In the genomic region with DNA sequence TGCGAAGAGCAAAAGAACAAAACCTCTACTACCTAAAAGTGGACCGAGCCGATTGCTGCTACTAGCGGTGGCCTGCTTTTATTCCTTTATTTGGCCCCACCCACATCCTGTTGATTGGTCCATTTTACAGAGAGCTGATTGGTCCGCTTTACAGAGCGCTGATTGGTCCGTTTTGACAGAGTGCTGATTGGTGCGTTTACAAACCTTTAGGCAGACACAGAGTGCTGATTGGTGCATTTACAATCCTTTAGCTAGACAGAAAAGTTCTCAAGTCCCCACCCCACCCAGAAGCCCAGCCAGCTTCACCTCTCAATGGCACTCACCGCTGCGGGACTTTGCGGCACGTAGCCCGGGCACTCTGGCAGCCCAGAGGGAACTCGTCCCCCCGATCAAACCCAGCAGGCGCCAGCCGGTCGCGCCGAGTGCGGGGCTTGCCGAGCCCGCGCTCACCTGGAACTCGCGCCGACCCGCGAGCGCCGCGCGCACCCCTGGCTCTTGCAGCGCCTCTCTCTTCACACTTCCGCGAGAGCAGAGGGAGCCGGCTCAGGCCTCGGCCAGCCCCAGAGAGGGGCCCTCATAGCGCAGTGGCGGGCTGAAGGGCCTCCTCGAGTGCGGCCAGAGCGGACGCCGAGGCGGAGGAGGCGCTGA, we compare ENCODE assay signal across 9 cellular contexts. TPM values are rescaled to one million over a fixed set of nuclear protein-coding genes. Genes with fewer than 3 reads are reported as not detected.
DNase-seq lines count a peak whose midpoint lies in the region; ATAC-seq, FAIRE-seq and TF ChIP-seq lines count a peak whose summit lies in the region.
"Had no signal": no experiment of that assay in that cellular context is flagged by ENCODE, and none has a peak within 500 bp of the region (broad histone marks: within the 10 kb centered on the region; RNA-seq: fewer than 3 reads in every experiment).

No MANE protein-coding gene starts in this region.

- H3K36me3 ChIP-seq in kidney (ENCODE audit: control insufficient read depth in 1 of 2, insufficient read depth in 2 of 2, low read length in 2 of 2) (no peaks in the 10 kb centered on the region), thyroid gland (no peaks in the 10 kb centered on the region)

- H3K4me3 ChIP-seq in AG04449 (ENCODE audit: low read depth, low read length) = peak overlapping the region; percentile 37
- peak overlapping the region; percentile 29 for H3K4me3 ChIP-seq in HFF-Myc (replicated peaks; ENCODE audit: low read depth, low read length)
- H3K4me3 ChIP-seq in kidney (ENCODE audit: low read length in 2 of 2) = peak overlapping the region; percentile 19 to 58
- H3K4me3 ChIP-seq in thyroid gland (replicated peaks in 1 of 3) = peak overlapping the region in 1 of 3 donors; percentile 27

- H3K27ac ChIP-seq in kidney (ENCODE audit: low read depth in 2 of 2, low read length in 2 of 2) (no peak overlapping the region), thyroid gland (no peak overlapping the region)

- no peak for DNase-seq in AG04449 (ENCODE audit: low read depth, low spot score)
- DNase-seq in HFF-Myc (ENCODE audit: extremely low read depth, low read depth) = no peak
- peak; percentile 77 for DNase-seq in kidney
- peak; percentile 63 to 68 for DNase-seq in thyroid gland
- DNase-seq in GOT3 (lab: John Stamatoyannopoulos, UW) = no peak

- peak overlapping the region in 1 of 2 donors; percentile 72 for H3K9ac ChIP-seq in kidney (ENCODE audit: low read length in 2 of 2)

- TF ChIP-seq CTCF in AG04449 (IDR thresholded peaks at IDR 0.05; ENCODE audit: insufficient read depth, low read length, missing control alignments) (no peak), HFF-Myc (IDR thresholded peaks at IDR 0.05; ENCODE audit: low read depth, low read length, missing control alignments) (no peak), kidney (IDR thresholded peaks at IDR 0.05; ENCODE audit: borderline replicate concordance, extremely low read depth, insufficient read depth) (no peak), thyroid gland (IDR thresholded peaks at IDR 0.05) (no peak)

- H3K9me3 ChIP-seq in kidney (ENCODE audit: control insufficient read depth in 1 of 2, low read length in 2 of 2) (no peaks in the 10 kb centered on the region), thyroid gland (no peaks in the 10 kb centered on the region)

- intact Hi-C loops in kidney (cut with DNase I) (no loop called here), thyroid gland (cut with DNase I) (no loop called here)

- POLR2A ChIA-PET in AG04449 (lab: Yijun Ruan, JAX) = no interaction called here

- peak overlapping the region; percentile 40 for H3K4me3 Mint-ChIP-seq in activated naive CD4-positive, alpha-beta T cell treated with anti-CD3 and anti-CD28 coated beads, Interleukin-2, amount 50 U/mL, for 24 hours

- H3K4me1 ChIP-seq in kidney (ENCODE audit: control insufficient read depth in 1 of 2, insufficient read depth in 1 of 2, low read depth in 1 of 2, low read length in 2 of 2) (no peaks in the 10 kb centered on the region), thyroid gland (no peaks in the 10 kb centered on the region)

- FAIRE-seq in kidney (lab: Jason Lieb, UNC) = no peak
- FAIRE-seq: GM18507 had no signal

- H3K27me3 ChIP-seq in thyroid gland = no peaks in the 10 kb centered on the region

- peaks cover 7% of the 10 kb centered on the region for H3K27me3 Mint-ChIP-seq in activated naive CD4-positive, alpha-beta T cell treated with anti-CD3 and anti-CD28 coated beads, Interleukin-2, amount 50 U/mL, for 24 hours

- CTCF ChIA-PET in AG04449 (lab: Yijun Ruan, JAX) = no interaction called here

- no peaks in the 10 kb centered on the region for H3K36me3 Mint-ChIP-seq in activated naive CD4-positive, alpha-beta T cell treated with anti-CD3 and anti-CD28 coated beads, Interleukin-2, amount 50 U/mL, for 24 hours

- no peaks in the 10 kb centered on the region for H3K9me3 Mint-ChIP-seq in activated naive CD4-positive, alpha-beta T cell treated with anti-CD3 and anti-CD28 coated beads, Interleukin-2, amount 50 U/mL, for 24 hours

- no peak for ATAC-seq in HG03460 (IDR thresholded peaks at IDR 0.05; ENCODE audit: unreplicated experiment)
- ATAC-seq in HG02571 (IDR thresholded peaks at IDR 0.05; ENCODE audit: unreplicated experiment) = no peak

- no peak overlapping the region for H3K27ac Mint-ChIP-seq in activated naive CD4-positive, alpha-beta T cell treated with anti-CD3 and anti-CD28 coated beads, Interleukin-2, amount 50 U/mL, for 24 hours

- H3K4me1 Mint-ChIP-seq in activated naive CD4-positive, alpha-beta T cell treated with anti-CD3 and anti-CD28 coated beads, Interleukin-2, amount 50 U/mL, for 24 hours = peaks cover 5% of the 10 kb centered on the region

- no peak for TF ChIP-seq POLR2A in thyroid gland (IDR thresholded peaks at IDR 0.05)

- WGBS in thyroid gland, 2 donors = 48 to 63% methylated on average over 22 to 45 of the region's 47 CpGs

RNA-seq across cellular contexts. Expression of a gene that starts 8.7 kb away (rescaled TPM):
- 55.5 TPM for total RNA-seq in kidney
- polyA plus RNA-seq in kidney (ENCODE audit: insufficient read depth, low read depth, low replicate concordance) = 4.9 TPM
- total RNA-seq in thyroid gland = 10 to 100 TPM; 32.5 to 51.4 (median 38.8) TPM

Comparison
In these comparisons a context has a peak if more than half of its experiments do, and no peak if none do; other contexts are left out.
1. DNase-seq: peak in kidney (single experiment) and thyroid gland (2 of 2); none in AG04449 (single experiment), HFF-Myc (single experiment) and GOT3 (single experiment).